1 cellular context compared by ENCODE assay signal in the genomic region with DNA sequence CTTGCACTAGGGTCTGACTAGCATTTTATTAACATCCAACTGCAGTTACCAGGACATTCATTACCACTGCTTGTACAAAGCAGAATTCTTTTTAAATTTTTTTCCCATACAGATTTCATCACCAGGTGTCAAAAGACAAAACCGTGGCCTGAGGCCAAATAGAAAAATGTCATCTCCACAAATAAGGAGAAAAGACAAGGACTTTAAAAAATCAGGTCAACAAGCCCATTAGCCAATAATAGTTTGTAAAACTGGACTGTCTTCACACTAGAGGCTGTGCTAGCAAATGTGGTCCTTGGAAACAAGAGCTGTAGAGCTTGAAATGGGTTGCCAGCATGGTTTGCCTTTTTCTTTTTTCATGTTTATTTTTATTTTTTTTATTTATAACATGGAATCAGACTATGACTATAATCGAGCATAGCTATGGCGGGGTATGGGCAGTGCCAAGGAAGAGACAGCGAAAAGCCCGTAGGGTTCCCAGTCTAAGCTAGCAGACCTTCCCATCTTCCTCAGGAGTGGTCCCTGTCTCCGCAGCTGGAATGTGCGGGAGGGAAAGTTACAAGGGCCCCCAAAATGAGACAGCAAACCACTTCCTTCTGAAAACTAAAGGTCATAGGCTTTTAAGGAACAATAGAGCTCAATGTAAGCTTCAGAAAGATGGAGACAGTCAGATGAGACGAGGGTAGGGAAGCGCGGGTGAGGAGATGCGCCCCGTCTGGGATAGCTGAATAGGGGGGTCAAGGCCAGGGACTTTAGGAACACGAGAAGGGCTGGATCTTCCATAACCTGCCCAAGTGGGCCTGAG.
TF ChIP-seq lines count a peak whose summit lies in the region.

No MANE protein-coding gene starts in this region.

TF ChIP-seq in A549, 52 proteins besides CTCF, POLR2A, EP300 and RAD21:
- TF ChIP-seq, protein P1, sequence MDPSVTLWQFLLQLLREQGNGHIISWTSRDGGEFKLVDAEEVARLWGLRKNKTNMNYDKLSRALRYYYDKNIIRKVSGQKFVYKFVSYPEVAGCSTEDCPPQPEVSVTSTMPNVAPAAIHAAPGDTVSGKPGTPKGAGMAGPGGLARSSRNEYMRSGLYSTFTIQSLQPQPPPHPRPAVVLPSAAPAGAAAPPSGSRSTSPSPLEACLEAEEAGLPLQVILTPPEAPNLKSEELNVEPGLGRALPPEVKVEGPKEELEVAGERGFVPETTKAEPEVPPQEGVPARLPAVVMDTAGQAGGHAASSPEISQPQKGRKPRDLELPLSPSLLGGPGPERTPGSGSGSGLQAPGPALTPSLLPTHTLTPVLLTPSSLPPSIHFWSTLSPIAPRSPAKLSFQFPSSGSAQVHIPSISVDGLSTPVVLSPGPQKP (IDR thresholded peaks at IDR 0.05; ENCODE audit: low read depth, low read length) = no peak
- TF ChIP-seq ZSCAN20 (CRISPR knock-in tag; IDR thresholded peaks at IDR 0.05) (no peak), MYC (IDR thresholded peaks at IDR 0.05; ENCODE audit: borderline replicate concordance, low read length) (0 out of 2 replicates have a peak, but pooled peaks have one; percentile 17)
